In the genomic region with DNA sequence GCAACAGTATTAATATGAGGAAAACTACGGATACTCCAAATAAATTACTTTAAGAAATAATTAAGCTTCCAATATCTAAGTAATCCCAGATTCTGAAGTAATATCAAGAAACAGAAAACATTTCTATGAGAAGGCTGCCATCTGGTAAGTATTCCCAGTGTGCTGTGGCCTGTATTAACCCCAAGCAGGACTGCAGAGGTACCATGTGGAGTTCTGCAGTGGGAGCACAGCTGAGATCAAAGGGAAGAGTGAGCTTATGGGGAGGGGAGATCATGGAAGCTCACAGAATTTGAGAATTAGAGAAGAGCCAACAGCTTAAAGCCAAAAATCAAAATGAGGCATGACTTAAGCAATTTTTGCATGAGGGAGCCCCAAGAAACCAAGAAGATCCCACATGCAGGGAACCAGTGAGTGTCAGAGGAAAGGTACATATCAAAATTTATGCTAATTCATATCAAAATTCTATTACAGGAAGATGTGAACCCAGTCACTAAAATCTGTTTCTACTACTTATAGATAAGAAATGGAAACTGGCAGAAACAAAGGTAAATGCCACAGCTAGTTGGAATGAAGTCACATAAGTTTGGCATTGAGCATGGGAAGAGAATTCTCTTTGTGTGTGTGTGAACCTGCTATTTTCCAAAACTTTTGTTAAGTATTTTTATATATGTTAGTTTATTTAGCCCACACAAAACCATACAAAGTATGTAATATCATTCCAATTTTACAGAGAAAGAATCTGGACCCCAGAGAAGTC, we compare ENCODE assay signal across 2 cellular contexts.
TF ChIP-seq lines count a peak whose summit lies in the region.

No MANE protein-coding gene starts in this region.

TF ChIP-seq in HCT116, 20 proteins besides CTCF, POLR2A, EP300 and RAD21:
- TF ChIP-seq CBX3 (IDR thresholded peaks at IDR 0.05; ENCODE audit: low read depth) (no peak), TCF7L2 (IDR thresholded peaks at IDR 0.05; ENCODE audit: borderline replicate concordance, extremely low read depth, insufficient read depth, insufficient read length) (peak; percentile 61)

TF ChIP-seq in GM23338, 12 proteins besides CTCF, POLR2A, EP300 and RAD21:
- TF ChIP-seq ETS1 (IDR thresholded peaks at IDR 0.05): no peak
- no peak for TF ChIP-seq EZH2phosphoT487 (IDR thresholded peaks at IDR 0.05; ENCODE audit: unreplicated experiment)
- TF ChIP-seq EZH2 (IDR thresholded peaks at IDR 0.05; ENCODE audit: low read depth, unreplicated experiment): no peak
- TF ChIP-seq ZNF462 (CRISPR knock-in tag; IDR thresholded peaks at IDR 0.05): no peak
- TF ChIP-seq, protein P1, sequence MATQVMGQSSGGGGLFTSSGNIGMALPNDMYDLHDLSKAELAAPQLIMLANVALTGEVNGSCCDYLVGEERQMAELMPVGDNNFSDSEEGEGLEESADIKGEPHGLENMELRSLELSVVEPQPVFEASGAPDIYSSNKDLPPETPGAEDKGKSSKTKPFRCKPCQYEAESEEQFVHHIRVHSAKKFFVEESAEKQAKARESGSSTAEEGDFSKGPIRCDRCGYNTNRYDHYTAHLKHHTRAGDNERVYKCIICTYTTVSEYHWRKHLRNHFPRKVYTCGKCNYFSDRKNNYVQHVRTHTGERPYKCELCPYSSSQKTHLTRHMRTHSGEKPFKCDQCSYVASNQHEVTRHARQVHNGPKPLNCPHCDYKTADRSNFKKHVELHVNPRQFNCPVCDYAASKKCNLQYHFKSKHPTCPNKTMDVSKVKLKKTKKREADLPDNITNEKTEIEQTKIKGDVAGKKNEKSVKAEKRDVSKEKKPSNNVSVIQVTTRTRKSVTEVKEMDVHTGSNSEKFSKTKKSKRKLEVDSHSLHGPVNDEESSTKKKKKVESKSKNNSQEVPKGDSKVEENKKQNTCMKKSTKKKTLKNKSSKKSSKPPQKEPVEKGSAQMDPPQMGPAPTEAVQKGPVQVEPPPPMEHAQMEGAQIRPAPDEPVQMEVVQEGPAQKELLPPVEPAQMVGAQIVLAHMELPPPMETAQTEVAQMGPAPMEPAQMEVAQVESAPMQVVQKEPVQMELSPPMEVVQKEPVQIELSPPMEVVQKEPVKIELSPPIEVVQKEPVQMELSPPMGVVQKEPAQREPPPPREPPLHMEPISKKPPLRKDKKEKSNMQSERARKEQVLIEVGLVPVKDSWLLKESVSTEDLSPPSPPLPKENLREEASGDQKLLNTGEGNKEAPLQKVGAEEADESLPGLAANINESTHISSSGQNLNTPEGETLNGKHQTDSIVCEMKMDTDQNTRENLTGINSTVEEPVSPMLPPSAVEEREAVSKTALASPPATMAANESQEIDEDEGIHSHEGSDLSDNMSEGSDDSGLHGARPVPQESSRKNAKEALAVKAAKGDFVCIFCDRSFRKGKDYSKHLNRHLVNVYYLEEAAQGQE (IDR thresholded peaks at IDR 0.05; ENCODE audit: unreplicated experiment): no peak
- TF ChIP-seq JUNB (IDR thresholded peaks at IDR 0.05; ENCODE audit: unreplicated experiment): no peak
- no peak for TF ChIP-seq NANOG (IDR thresholded peaks at IDR 0.05; ENCODE audit: borderline replicate concordance)
